1 cellular context compared by ENCODE assay signal in genomic region chr16:68760671-68761275, GRCh38.
TF ChIP-seq lines count a peak whose summit lies in the region.

No MANE protein-coding gene starts in this region.

TF ChIP-seq in WTC11, 78 proteins besides CTCF, POLR2A, EP300 and RAD21 (continued from another document):
- no peak for TF ChIP-seq ATF6 (CRISPR knock-in tag; IDR thresholded peaks at IDR 0.05)
